1 cellular context compared by ENCODE assay signal in the genomic region with DNA sequence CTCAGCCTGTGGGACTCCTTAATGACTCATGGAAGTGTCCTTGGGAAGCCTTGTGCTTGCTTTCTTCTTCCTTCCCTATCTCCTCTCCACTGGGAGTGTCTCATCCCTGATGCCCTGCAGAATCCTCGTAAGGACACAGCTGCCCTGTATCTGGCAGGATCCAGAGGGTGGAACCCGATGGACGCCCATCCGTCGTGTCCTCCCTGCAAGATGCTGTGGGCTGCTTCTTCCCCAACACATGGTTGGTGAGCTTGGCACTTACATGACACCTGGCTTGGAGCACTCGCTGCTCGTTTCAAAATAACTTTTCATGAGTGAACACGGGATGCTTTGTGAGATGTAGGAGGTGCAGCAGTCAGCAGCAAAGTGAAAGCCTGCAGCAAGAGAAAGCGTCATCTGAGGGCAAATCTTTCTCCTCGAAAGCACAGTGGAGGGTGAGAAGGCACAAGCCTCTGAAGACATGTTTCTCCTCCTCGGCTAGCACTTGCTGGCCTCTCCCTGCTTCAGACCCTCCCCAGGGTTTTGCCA.
TF ChIP-seq lines count a peak whose summit lies in the region.

No MANE protein-coding gene starts in this region.

TF ChIP-seq in GM23338, 12 proteins besides CTCF, POLR2A, EP300 and RAD21:
- TF ChIP-seq, protein P1, sequence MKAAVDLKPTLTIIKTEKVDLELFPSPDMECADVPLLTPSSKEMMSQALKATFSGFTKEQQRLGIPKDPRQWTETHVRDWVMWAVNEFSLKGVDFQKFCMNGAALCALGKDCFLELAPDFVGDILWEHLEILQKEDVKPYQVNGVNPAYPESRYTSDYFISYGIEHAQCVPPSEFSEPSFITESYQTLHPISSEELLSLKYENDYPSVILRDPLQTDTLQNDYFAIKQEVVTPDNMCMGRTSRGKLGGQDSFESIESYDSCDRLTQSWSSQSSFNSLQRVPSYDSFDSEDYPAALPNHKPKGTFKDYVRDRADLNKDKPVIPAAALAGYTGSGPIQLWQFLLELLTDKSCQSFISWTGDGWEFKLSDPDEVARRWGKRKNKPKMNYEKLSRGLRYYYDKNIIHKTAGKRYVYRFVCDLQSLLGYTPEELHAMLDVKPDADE (IDR thresholded peaks at IDR 0.05): no peak
- TF ChIP-seq, protein P2, sequence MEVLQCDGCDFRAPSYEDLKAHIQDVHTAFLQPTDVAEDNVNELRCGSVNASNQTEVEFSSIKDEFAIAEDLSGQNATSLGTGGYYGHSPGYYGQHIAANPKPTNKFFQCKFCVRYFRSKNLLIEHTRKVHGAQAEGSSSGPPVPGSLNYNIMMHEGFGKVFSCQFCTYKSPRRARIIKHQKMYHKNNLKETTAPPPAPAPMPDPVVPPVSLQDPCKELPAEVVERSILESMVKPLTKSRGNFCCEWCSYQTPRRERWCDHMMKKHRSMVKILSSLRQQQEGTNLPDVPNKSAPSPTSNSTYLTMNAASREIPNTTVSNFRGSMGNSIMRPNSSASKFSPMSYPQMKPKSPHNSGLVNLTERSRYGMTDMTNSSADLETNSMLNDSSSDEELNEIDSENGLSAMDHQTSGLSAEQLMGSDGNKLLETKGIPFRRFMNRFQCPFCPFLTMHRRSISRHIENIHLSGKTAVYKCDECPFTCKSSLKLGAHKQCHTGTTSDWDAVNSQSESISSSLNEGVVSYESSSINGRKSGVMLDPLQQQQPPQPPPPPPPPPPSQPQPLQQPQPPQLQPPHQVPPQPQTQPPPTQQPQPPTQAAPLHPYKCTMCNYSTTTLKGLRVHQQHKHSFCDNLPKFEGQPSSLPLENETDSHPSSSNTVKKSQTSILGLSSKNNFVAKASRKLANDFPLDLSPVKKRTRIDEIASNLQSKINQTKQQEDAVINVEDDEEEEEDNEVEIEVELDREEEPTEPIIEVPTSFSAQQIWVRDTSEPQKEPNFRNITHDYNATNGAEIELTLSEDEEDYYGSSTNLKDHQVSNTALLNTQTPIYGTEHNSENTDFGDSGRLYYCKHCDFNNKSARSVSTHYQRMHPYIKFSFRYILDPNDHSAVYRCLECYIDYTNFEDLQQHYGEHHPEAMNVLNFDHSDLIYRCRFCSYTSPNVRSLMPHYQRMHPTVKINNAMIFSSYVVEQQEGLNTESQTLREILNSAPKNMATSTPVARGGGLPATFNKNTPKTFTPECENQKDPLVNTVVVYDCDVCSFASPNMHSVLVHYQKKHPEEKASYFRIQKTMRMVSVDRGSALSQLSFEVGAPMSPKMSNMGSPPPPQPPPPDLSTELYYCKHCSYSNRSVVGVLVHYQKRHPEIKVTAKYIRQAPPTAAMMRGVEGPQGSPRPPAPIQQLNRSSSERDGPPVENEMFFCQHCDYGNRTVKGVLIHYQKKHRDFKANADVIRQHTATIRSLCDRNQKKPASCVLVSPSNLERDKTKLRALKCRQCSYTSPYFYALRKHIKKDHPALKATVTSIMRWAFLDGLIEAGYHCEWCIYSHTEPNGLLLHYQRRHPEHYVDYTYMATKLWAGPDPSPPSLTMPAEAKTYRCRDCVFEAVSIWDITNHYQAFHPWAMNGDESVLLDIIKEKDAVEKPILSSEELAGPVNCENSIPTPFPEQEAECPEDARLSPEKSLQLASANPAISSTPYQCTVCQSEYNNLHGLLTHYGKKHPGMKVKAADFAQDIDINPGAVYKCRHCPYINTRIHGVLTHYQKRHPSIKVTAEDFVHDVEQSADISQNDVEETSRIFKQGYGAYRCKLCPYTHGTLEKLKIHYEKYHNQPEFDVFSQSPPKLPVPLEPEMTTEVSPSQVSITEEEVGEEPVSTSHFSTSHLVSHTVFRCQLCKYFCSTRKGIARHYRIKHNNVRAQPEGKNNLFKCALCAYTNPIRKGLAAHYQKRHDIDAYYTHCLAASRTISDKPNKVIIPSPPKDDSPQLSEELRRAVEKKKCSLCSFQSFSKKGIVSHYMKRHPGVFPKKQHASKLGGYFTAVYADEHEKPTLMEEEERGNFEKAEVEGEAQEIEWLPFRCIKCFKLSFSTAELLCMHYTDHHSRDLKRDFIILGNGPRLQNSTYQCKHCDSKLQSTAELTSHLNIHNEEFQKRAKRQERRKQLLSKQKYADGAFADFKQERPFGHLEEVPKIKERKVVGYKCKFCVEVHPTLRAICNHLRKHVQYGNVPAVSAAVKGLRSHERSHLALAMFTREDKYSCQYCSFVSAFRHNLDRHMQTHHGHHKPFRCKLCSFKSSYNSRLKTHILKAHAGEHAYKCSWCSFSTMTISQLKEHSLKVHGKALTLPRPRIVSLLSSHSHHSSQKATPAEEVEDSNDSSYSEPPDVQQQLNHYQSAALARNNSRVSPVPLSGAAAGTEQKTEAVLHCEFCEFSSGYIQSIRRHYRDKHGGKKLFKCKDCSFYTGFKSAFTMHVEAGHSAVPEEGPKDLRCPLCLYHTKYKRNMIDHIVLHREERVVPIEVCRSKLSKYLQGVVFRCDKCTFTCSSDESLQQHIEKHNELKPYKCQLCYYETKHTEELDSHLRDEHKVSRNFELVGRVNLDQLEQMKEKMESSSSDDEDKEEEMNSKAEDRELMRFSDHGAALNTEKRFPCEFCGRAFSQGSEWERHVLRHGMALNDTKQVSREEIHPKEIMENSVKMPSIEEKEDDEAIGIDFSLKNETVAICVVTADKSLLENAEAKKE (CRISPR knock-in tag; IDR thresholded peaks at IDR 0.05): no peak
- TF ChIP-seq JUNB (IDR thresholded peaks at IDR 0.05; ENCODE audit: unreplicated experiment) (no peak), NANOG (IDR thresholded peaks at IDR 0.05; ENCODE audit: borderline replicate concordance) (no peak), ZNF331 (CRISPR knock-in tag; IDR thresholded peaks at IDR 0.05; ENCODE audit: low read depth) (no peak), EZH2phosphoT487 (IDR thresholded peaks at IDR 0.05; ENCODE audit: unreplicated experiment) (no peak), ZNF114 (CRISPR knock-in tag; IDR thresholded peaks at IDR 0.05) (no peak), STAT1 (IDR thresholded peaks at IDR 0.05; ENCODE audit: unreplicated experiment) (no peak), POLR2AphosphoS5 (IDR thresholded peaks at IDR 0.05; ENCODE audit: low read depth) (no peak), CREB1 (CRISPR knock-in tag; IDR thresholded peaks at IDR 0.05; ENCODE audit: low read depth) (no peak), EZH2 (IDR thresholded peaks at IDR 0.05; ENCODE audit: low read depth, unreplicated experiment) (no peak), REST (IDR thresholded peaks at IDR 0.05; ENCODE audit: unreplicated experiment) (no peak)
